Comparison of ENCODE assay signal across 1 cellular context in genomic region chr1:160681067-160681890, GRCh38.
TF ChIP-seq lines count a peak whose summit lies in the region.

No MANE protein-coding gene starts in this region.

TF ChIP-seq in SK-N-SH treated with all-trans-retinoic acid at 6 μM for 48 hours, 23 proteins besides CTCF, POLR2A, EP300 and RAD21 (continued from another document):
- TF ChIP-seq TSHZ2 (CRISPR knock-in tag; IDR thresholded peaks at IDR 0.05) (no peak), ZFP3 (CRISPR knock-in tag; IDR thresholded peaks at IDR 0.05) (no peak), ZFP30 (CRISPR knock-in tag; IDR thresholded peaks at IDR 0.05) (no peak), TCF4 (CRISPR knock-in tag; IDR thresholded peaks at IDR 0.05; ENCODE audit: borderline replicate concordance) (no peak), GLIS3 (CRISPR knock-in tag; IDR thresholded peaks at IDR 0.05) (no peak), OSR1 (CRISPR knock-in tag; IDR thresholded peaks at IDR 0.05) (no peak), ZC3H10 (CRISPR knock-in tag; IDR thresholded peaks at IDR 0.05) (no peak), TOX (CRISPR knock-in tag; IDR thresholded peaks at IDR 0.05; ENCODE audit: borderline replicate concordance) (no peak), POU6F1 (CRISPR knock-in tag; IDR thresholded peaks at IDR 0.05; ENCODE audit: borderline replicate concordance, low read depth) (no peak), RARB (CRISPR knock-in tag; IDR thresholded peaks at IDR 0.05) (no peak)
TF ChIP-seq in SK-N-SH treated with all-trans-retinoic acid at 6 μM for 48 hours: peak in this region for 0.
